20 cellular contexts compared by ENCODE assay signal in the genomic region with DNA sequence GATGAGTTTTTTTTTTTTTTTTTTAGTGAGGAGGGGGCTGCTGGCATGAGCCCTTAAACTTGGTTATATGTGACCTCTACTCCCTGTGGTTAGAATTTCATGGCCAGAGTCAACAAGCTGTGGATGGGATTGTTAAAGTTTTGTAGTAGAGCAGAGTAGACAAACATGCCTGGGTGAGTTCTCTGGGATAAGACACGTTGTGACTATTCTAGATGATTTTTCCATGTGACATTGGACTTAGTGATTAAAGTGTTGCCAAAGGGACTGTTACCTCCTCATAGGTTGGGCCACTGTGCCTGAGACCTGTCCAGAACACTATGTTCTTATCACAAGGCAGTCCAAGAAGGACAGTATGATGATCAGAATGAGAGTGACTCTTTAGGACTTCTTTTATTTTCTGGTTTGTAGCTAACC. TPM values are rescaled to one million over a fixed set of nuclear protein-coding genes. Genes with fewer than 3 reads are reported as not detected.
DNase-seq lines count a peak whose midpoint lies in the region; ATAC-seq, FAIRE-seq and TF ChIP-seq lines count a peak whose summit lies in the region.
"Had no signal": no experiment of that assay in that cellular context is flagged by ENCODE, and none has a peak within 500 bp of the region (broad histone marks: within the 10 kb centered on the region; RNA-seq: fewer than 3 reads in every experiment).

No MANE protein-coding gene starts in this region.

- no peak for TF ChIP-seq CTCF in body of pancreas (IDR thresholded peaks at IDR 0.05)
- TF ChIP-seq CTCF in HepG2 (CRISPR knock-in tag; IDR thresholded peaks at IDR 0.05) = no peak
- no peak for TF ChIP-seq CTCF in pancreas (IDR thresholded peaks at IDR 0.05)

- peak; percentile 50 for FAIRE-seq in HepG2 (lab: Jason Lieb, UNC)
- FAIRE-seq in pancreas (lab: Jason Lieb, UNC) = no peak
- FAIRE-seq: G401.6, GM12892, H54 had no signal

- H3K27ac ChIP-seq in body of pancreas (peak overlapping the region in 1 of 4 donors; percentile 18), HepG2 (ENCODE audit: extremely low read length, insufficient read depth, low read length) (peak overlapping the region; percentile 62), pancreas (no peak overlapping the region)

- H3K27me3 ChIP-seq in body of pancreas (no peaks in the 10 kb centered on the region), HepG2 (ENCODE audit: control insufficient read depth in 1 of 2, insufficient read depth in 2 of 2, low read length in 2 of 2) (no peaks in the 10 kb centered on the region), pancreas (no peaks in the 10 kb centered on the region), HAP-1 (ENCODE audit: low read depth) (no peaks in the 10 kb centered on the region)

- H3K4me2 ChIP-seq in HepG2 (ENCODE audit: low read depth, low read length) = peak overlapping the region; percentile 33

- DNase-seq in body of pancreas = peak; percentile 14 to 34 (median 16)
- DNase-seq in HepG2 (ENCODE audit: low spot score) = peak; percentile 89
- DNase-seq in pancreas = no peak
- DNase-seq in NCI-H345 treated with DMSO at 0.1 percent for 48 hours (lab: John Stamatoyannopoulos, UW; ENCODE audit: unreplicated experiment) = no peak
- no peak for DNase-seq in HAP-1 (ENCODE audit: low spot score in 2 of 2)
- DNase-seq: C1 segment of cervical spinal cord; Calu3; CD4-positive, alpha-beta memory T cell; COR-L47; DMS53; DND-41; GOT3; HCEC 1CT had no signal

- H3K9me3 ChIP-seq in body of pancreas = no peaks in the 10 kb centered on the region
- H3K9me3 ChIP-seq in HepG2 (ENCODE audit: low read length) = peaks cover under 1% of the 10 kb centered on the region
- H3K9me3 ChIP-seq in pancreas = no peaks in the 10 kb centered on the region
- peaks cover 7% of the 10 kb centered on the region; the same call in 1 of the 2 replicates for H3K9me3 ChIP-seq in HAP-1

- H3K36me3 ChIP-seq in body of pancreas (replicated peaks in 1 of 2; ENCODE audit: insufficient read depth in 1 of 2, low read depth in 2 of 2) = no peaks in the 10 kb centered on the region
- no peaks in the 10 kb centered on the region for H3K36me3 ChIP-seq in HepG2 (replicated peaks in 1 of 2; ENCODE audit: control insufficient read depth in 1 of 2, insufficient read depth in 2 of 2, low read length in 2 of 2)
- H3K36me3 ChIP-seq in pancreas = no peaks in the 10 kb centered on the region
- no peaks in the 10 kb centered on the region for H3K36me3 ChIP-seq in HAP-1 (replicated peaks)

- TF ChIP-seq RAD21 in HepG2 (CRISPR knock-in tag; IDR thresholded peaks at IDR 0.05) = no peak

- H3K9ac ChIP-seq in HepG2 (ENCODE audit: insufficient read depth, low read depth, low read length) = peak overlapping the region; percentile 16

- 19 to 31% methylated on average over 1 of the region's 1 CpG for WGBS in body of pancreas, 2 donors
- WGBS in HepG2 (ENCODE audit: low lambda C conversion rate) = 0% methylated on average over 1 of the region's 1 CpG
- WGBS in pancreas, 2 donors = 16 to 27% methylated on average over 1 of the region's 1 CpG

- TF ChIP-seq EP300 in HepG2 (IDR thresholded peaks at IDR 0.05; ENCODE audit: low read depth in 2 of 2, low read length in 2 of 2) (peak in 1 of 2 experiments; percentile 91; a peak in 2 of 4 replicates), HepG2 (CRISPR knock-in tag; IDR thresholded peaks at IDR 0.05; ENCODE audit: borderline replicate concordance) (no peak; the same call in 1 of the 2 replicates)

- CTCF ChIA-PET in HepG2 (lab: Yijun Ruan, JAX; ENCODE audit: low intra/inter-chr PET ratio, low total read pairs) = no interaction called here

- in situ Hi-C loops in HepG2 (cut with HindIII; ENCODE audit: extremely low pct_ligation_motif_present, low pct_unique_long_range_greater_than_20kb) (no loop called here), HAP-1 (cut with MboI; ENCODE audit: low sequenced_read_pairs) (no loop called here)

- H3K4me1 ChIP-seq in body of pancreas = peaks cover 16% of the 10 kb centered on the region
- peaks cover 71% of the 10 kb centered on the region for H3K4me1 ChIP-seq in HepG2 (ENCODE audit: insufficient read depth, low read length)
- no peaks in the 10 kb centered on the region for H3K4me1 ChIP-seq in pancreas
- H3K4me1 ChIP-seq in HAP-1 = peaks cover 21% of the 10 kb centered on the region

- BruUV-seq in HepG2 (replicated peaks; lab: Mats Ljungman, UMichigan) = no TSS peak

- POLR2A ChIA-PET in HepG2 (lab: Yijun Ruan, JAX) = interaction anchor here (1.0 to 1.3 kb wide), 2 partner anchors 17 to 57 kb away, joined by 3 read pairs; no protein-coding TSS in a partner anchor

- intact Hi-C loops in body of pancreas (cut with DNase I) = no loop called here
- intact Hi-C loops in HepG2 (cut with micrococcal nuclease; ENCODE audit: unreplicated experiment) = no loop called here
- intact Hi-C loops in pancreas (cut with DNase I) = no loop called here

- H3K4me3 ChIP-seq in body of pancreas (no peak overlapping the region), HepG2 (replicated peaks in 1 of 3; ENCODE audit: insufficient read depth in 1 of 3, low read depth in 2 of 3, low read length in 3 of 3) (no peak overlapping the region), pancreas (no peak overlapping the region), HAP-1 (no peak overlapping the region)

- H4K20me1 ChIP-seq in HepG2 (ENCODE audit: insufficient read depth, low read length) = no peaks in the 10 kb centered on the region

- no peak overlapping the region for H2AFZ ChIP-seq in HepG2 (ENCODE audit: low read length)

- TF ChIP-seq POLR2A in body of pancreas (IDR thresholded peaks at IDR 0.05) = no peak
- peak in 1 of 2 experiments; percentile 42; a peak in 1 of 4 replicates for TF ChIP-seq POLR2A in HepG2 (IDR thresholded peaks at IDR 0.05; ENCODE audit: insufficient read depth in 1 of 2, low read depth in 2 of 2, low read length in 2 of 2)

- peak; percentile 89 for ATAC-seq in body of pancreas
- peak; percentile 94 for ATAC-seq in HepG2
- ATAC-seq in pancreas = peak; percentile 44 to 90 (median 89)
- no peak for ATAC-seq in HG03135 (IDR thresholded peaks at IDR 0.05; ENCODE audit: unreplicated experiment)

- peaks cover 8% of the 10 kb centered on the region for H3K79me2 ChIP-seq in HepG2 (ENCODE audit: insufficient read depth, low read length)

TF ChIP-seq in HepG2, 621 proteins besides CTCF, POLR2A, EP300 and RAD21 (continues in another document):
- TF ChIP-seq LCORL (IDR thresholded peaks at IDR 0.05) (no peak), LCORL (CRISPR knock-in tag; IDR thresholded peaks at IDR 0.05) (peak; percentile 73), NR3C1 (CRISPR knock-in tag; IDR thresholded peaks at IDR 0.05) (no peak), NFIC (IDR thresholded peaks at IDR 0.05; ENCODE audit: low read length) (peak; percentile 71; the same call in 1 of the 2 replicates), ZNF383 (CRISPR knock-in tag; IDR thresholded peaks at IDR 0.05; ENCODE audit: borderline replicate concordance) (no peak), FOXK2 (IDR thresholded peaks at IDR 0.05) (peak; percentile 54; the same call in 1 of the 2 replicates), ZNF788 (CRISPR knock-in tag; IDR thresholded peaks at IDR 0.05; ENCODE audit: borderline replicate concordance) (no peak), ISL2 (CRISPR knock-in tag; IDR thresholded peaks at IDR 0.05) (peak; percentile 86), SRF (IDR thresholded peaks at IDR 0.05; ENCODE audit: low read depth, low read length) (0 out of 2 replicates have a peak, but pooled peaks have one; percentile 3), NFYB (CRISPR knock-in tag; IDR thresholded peaks at IDR 0.05) (no peak), HOXA3 (CRISPR knock-in tag; IDR thresholded peaks at IDR 0.05) (peak; percentile 31; the same call in 1 of the 2 replicates), SIX4 (CRISPR knock-in tag; IDR thresholded peaks at IDR 0.05) (0 out of 2 replicates have a peak, but pooled peaks have one; percentile 70)
- TF ChIP-seq, protein P1, sequence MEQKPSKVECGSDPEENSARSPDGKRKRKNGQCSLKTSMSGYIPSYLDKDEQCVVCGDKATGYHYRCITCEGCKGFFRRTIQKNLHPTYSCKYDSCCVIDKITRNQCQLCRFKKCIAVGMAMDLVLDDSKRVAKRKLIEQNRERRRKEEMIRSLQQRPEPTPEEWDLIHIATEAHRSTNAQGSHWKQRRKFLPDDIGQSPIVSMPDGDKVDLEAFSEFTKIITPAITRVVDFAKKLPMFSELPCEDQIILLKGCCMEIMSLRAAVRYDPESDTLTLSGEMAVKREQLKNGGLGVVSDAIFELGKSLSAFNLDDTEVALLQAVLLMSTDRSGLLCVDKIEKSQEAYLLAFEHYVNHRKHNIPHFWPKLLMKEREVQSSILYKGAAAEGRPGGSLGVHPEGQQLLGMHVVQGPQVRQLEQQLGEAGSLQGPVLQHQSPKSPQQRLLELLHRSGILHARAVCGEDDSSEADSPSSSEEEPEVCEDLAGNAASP (CRISPR knock-in tag; IDR thresholded peaks at IDR 0.05; ENCODE audit: borderline replicate concordance) = peak; percentile 48; the same call in 1 of the 2 replicates

RNA-seq across cellular contexts. Expression of a gene that starts 28.8 kb away (rescaled TPM):
- total RNA-seq in body of pancreas (100 to 1,000 TPM; 391 to 538 TPM), HepG2 (2016; rRNA removed; fragmentation: Illumina TruSeq; extraction: Trizol) (10,101 and 22,625 TPM in 2 replicates), pancreas (1,000 to 10,000 TPM in 1 of 6 donors, 100 to 1,000 TPM in 5; 618 to 1,006 (median 839) TPM)
- 1,763 and 1,983 TPM in 2 replicates for total RNA-seq in HepG2 (2016; cell fraction: cytosol; rRNA removed; fragmentation: Illumina TruSeq; extraction: Trizol; ENCODE audit: low read depth)
- 10,071 and 21,691 TPM in 2 replicates for total RNA-seq in HepG2 (2016; cell fraction: insoluble cytoplasmic fraction; rRNA removed; fragmentation: Illumina TruSeq; extraction: Trizol)
- 2,665 and 3,098 TPM in 2 replicates for total RNA-seq in HepG2 (2016; cell fraction: membrane; rRNA removed; fragmentation: Illumina TruSeq; extraction: Trizol)
- 14,455 and 17,797 TPM in 2 replicates for total RNA-seq in HepG2 (2016; cell fraction: nucleus; rRNA removed; fragmentation: Illumina TruSeq; extraction: Trizol)
- polyA plus RNA-seq in HepG2 (2011; rRNA removed) (22,205 and 22,259 TPM in 2 replicates), pancreas (100 to 1,000 TPM; 179 to 380 TPM)
- 10,343 and 19,758 TPM in 2 replicates for polyA plus RNA-seq in HepG2 (2011; cell fraction: cytosol; rRNA removed)
- 4,838 and 7,133 TPM in 2 replicates for polyA plus RNA-seq in HepG2 (2011; cell fraction: nucleus; rRNA removed)
- 30,113 and 41,157 TPM in 2 replicates for polyA plus RNA-seq in HepG2 (2012)
- 1,641 and 1,730 TPM in 2 replicates for polyA plus RNA-seq in HepG2 (2016; cell fraction: cytosol; fragmentation: Illumina TruSeq; extraction: Trizol; ENCODE audit: low read depth)
- 9,271 and 9,564 TPM in 2 replicates for polyA plus RNA-seq in HepG2 (2016; cell fraction: insoluble cytoplasmic fraction; fragmentation: Illumina TruSeq; extraction: Trizol; ENCODE audit: low read depth)
- polyA plus RNA-seq in HepG2 (2016; cell fraction: membrane; fragmentation: Illumina TruSeq; extraction: Trizol; ENCODE audit: low read depth) = 1,898 and 2,256 TPM in 2 replicates
- 21,168 and 22,798 TPM in 2 replicates for polyA plus RNA-seq in HepG2 (2016; cell fraction: nucleus; fragmentation: Illumina TruSeq; extraction: Trizol; ENCODE audit: insufficient read depth, low read depth)
- 2.4 and 3,693 TPM in 2 replicates for polyA minus RNA-seq in HepG2 (2011; rRNA and poly(A)+ RNA removed; ENCODE audit: low replicate concordance)
- 6,095 and 10,549 TPM in 2 replicates for polyA minus RNA-seq in HepG2 (2011; cell fraction: cytosol; rRNA and poly(A)+ RNA removed)
- polyA minus RNA-seq in HepG2 (2011; cell fraction: nucleus; rRNA and poly(A)+ RNA removed) = 3,995 and 8,747 TPM in 2 replicates
- total RNA-seq: A172; A673; Calu3; CD4-positive, alpha-beta memory T cell had no signal
- polyA plus RNA-seq: BJ; CD4-positive, alpha-beta memory T cell had no signal

Comparison
In these comparisons a context has a peak if more than half of its experiments do, and no peak if none do; other contexts are left out.
1. DNase-seq: peak in body of pancreas (4 of 4) and HepG2 (single experiment); none in pancreas (0 of 6), NCI-H345 treated with DMSO at 0.1 percent for 48 hours (single experiment) and HAP-1 (0 of 2).